ENCODE assay signal across 8 cellular contexts in the genomic region with DNA sequence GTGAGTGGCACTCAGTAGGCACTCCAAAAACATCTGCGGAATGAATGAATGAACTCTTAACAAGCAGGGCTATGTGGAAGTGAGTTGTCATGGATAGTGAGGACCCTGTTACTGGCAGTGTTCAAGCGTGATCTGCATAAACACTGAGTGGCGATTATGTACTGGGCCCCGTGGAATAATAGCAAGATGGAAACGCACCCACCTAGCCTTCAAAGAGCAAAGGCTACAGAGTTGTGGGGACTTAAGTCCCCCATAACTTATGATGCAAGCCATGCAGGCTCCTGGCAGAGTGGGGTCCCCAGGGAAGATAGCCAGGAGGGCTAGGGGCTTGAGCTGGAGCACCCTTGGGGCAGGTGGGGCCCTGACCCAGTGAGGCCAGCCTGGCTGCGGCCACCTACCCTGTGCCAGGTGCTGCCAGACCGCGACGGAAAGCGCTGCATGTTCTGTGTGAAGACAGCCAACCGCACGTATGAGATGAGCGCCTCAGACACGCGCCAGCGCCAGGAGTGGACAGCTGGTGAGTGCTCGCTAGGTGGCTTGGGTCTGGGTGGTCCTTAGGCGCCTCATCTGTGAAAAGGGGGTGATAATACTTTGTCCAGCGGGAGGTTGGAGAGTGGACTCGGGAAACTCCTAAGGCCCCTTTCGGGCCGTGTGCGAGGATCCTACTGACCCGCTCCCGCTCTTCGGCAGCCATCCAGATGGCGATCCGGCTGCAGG. TPM values are rescaled to one million over a fixed set of nuclear protein-coding genes. Genes with fewer than 3 reads are reported as not detected.
DNase-seq lines count a peak whose midpoint lies in the region; ATAC-seq lines count a peak whose summit lies in the region.

No MANE protein-coding gene starts in this region.

- peak overlapping the region; percentile 16 to 41 for H3K9ac ChIP-seq in duodenal mucosa (ENCODE audit: low read depth in 1 of 2, low read length in 2 of 2)

- no peak for ATAC-seq in activated naive CD8-positive, alpha-beta T cell treated with anti-CD3 and anti-CD28 coated beads, Interleukin-2, amount 10 ng/mL, durations not matched to agents 7 days and 5 days (ENCODE audit: low read depth)
- peak; percentile 55 for ATAC-seq in aorta (ENCODE audit: low FRiP score)
- no peak for ATAC-seq in GM18519 (IDR thresholded peaks at IDR 0.05; ENCODE audit: low FRiP score, unreplicated experiment)
- no peak for ATAC-seq in HG03469 (IDR thresholded peaks at IDR 0.05; ENCODE audit: unreplicated experiment)

- no peaks in the 10 kb centered on the region for H3K9me3 Mint-ChIP-seq in activated naive CD8-positive, alpha-beta T cell treated with anti-CD3 and anti-CD28 coated beads, Interleukin-2, amount 10 ng/mL, durations not matched to agents 7 days and 5 days
- no peaks in the 10 kb centered on the region for H3K9me3 Mint-ChIP-seq in activated naive CD8-positive, alpha-beta T cell treated with anti-CD3 and anti-CD28 coated beads for 36 hours

- H3K36me3 ChIP-seq in duodenal mucosa (ENCODE audit: control insufficient read depth in 1 of 2, insufficient read depth in 2 of 2, low read length in 2 of 2): peaks cover 0 to 22% of the 10 kb centered on the region in 2 donors
- H3K36me3 ChIP-seq in mesodermal cell (ENCODE audit: control insufficient read depth, insufficient read depth, low read length): no peaks in the 10 kb centered on the region
- H3K36me3 ChIP-seq in aorta (ENCODE audit: control insufficient read depth in 1 of 2, insufficient read depth in 2 of 2, low read length in 1 of 2): no peaks in the 10 kb centered on the region

- H3K27me3 Mint-ChIP-seq in activated naive CD8-positive, alpha-beta T cell treated with anti-CD3 and anti-CD28 coated beads, Interleukin-2, amount 10 ng/mL, durations not matched to agents 7 days and 5 days: no peaks in the 10 kb centered on the region
- H3K27me3 Mint-ChIP-seq in activated naive CD8-positive, alpha-beta T cell treated with anti-CD3 and anti-CD28 coated beads for 36 hours: no peaks in the 10 kb centered on the region

- H3K4me3 ChIP-seq in duodenal mucosa (ENCODE audit: low read depth in 1 of 2, low read length in 2 of 2) (peak overlapping the region; percentile 80 to 82), mesodermal cell (ENCODE audit: extremely low read depth, insufficient read depth, low read length, poor library complexity, severe bottlenecking) (peak overlapping the region; percentile 43), aorta (ENCODE audit: low read length in 2 of 2) (peak overlapping the region in 1 of 2 donors; percentile 21)

- WGBS in mesodermal cell (ENCODE audit: insufficient coverage in 2 of 2), 2 experiments: 23 to 32% methylated on average over 24 to 28 of the region's 28 CpGs
- 27% methylated on average over 28 of the region's 28 CpGs for WGBS in aorta, 2 donors

- peaks cover 27% of the 10 kb centered on the region for H3K4me1 Mint-ChIP-seq in activated naive CD8-positive, alpha-beta T cell treated with anti-CD3 and anti-CD28 coated beads, Interleukin-2, amount 10 ng/mL, durations not matched to agents 7 days and 5 days
- H3K4me1 Mint-ChIP-seq in activated naive CD8-positive, alpha-beta T cell treated with anti-CD3 and anti-CD28 coated beads for 36 hours: peaks cover 33% of the 10 kb centered on the region

- no peaks in the 10 kb centered on the region for H3K9me3 ChIP-seq in duodenal mucosa (ENCODE audit: control insufficient read depth in 1 of 2, low read length in 2 of 2)
- no peaks in the 10 kb centered on the region for H3K9me3 ChIP-seq in mesodermal cell (ENCODE audit: control insufficient read depth, low read length)
- no peaks in the 10 kb centered on the region for H3K9me3 ChIP-seq in aorta (ENCODE audit: control insufficient read depth, low read length)

- POLR2A ChIA-PET in activated naive CD8-positive, alpha-beta T cell treated with anti-CD3 and anti-CD28 coated beads, Interleukin-2, amount 10 ng/mL, durations not matched to agents 7 days and 5 days (lab: Charles Lee): interaction anchor here (1.8 kb wide), 1 partner anchor 15 kb away, joined by 6 read pairs; no protein-coding TSS in a partner anchor

- intact Hi-C loops in aorta (cut with DNase I): no loop called here

- peaks cover 62% of the 10 kb centered on the region for H3K36me3 Mint-ChIP-seq in activated naive CD8-positive, alpha-beta T cell treated with anti-CD3 and anti-CD28 coated beads, Interleukin-2, amount 10 ng/mL, durations not matched to agents 7 days and 5 days
- peaks cover 52% of the 10 kb centered on the region for H3K36me3 Mint-ChIP-seq in activated naive CD8-positive, alpha-beta T cell treated with anti-CD3 and anti-CD28 coated beads for 36 hours

- H3K27ac Mint-ChIP-seq in activated naive CD8-positive, alpha-beta T cell treated with anti-CD3 and anti-CD28 coated beads, Interleukin-2, amount 10 ng/mL, durations not matched to agents 7 days and 5 days: peak overlapping the region; percentile 30
- no peak overlapping the region for H3K27ac Mint-ChIP-seq in activated naive CD8-positive, alpha-beta T cell treated with anti-CD3 and anti-CD28 coated beads for 36 hours

- H3K4me1 ChIP-seq in duodenal mucosa (ENCODE audit: control insufficient read depth in 1 of 2, insufficient read depth in 2 of 2, low read length in 2 of 2) (peaks cover 14 to 17% of the 10 kb centered on the region in 2 donors), mesodermal cell (ENCODE audit: control insufficient read depth, insufficient read depth, low read length, poor library complexity, severe bottlenecking) (peaks cover 3% of the 10 kb centered on the region), aorta (ENCODE audit: control insufficient read depth in 1 of 2, insufficient read depth in 2 of 2, low read length in 2 of 2) (no peaks in the 10 kb centered on the region)

- no peak for DNase-seq in activated naive CD8-positive, alpha-beta T cell treated with anti-CD3 and anti-CD28 coated beads, Interleukin-2, amount 10 ng/mL, durations not matched to agents 7 days and 5 days
- DNase-seq in activated naive CD8-positive, alpha-beta T cell treated with anti-CD3 and anti-CD28 coated beads for 36 hours: no peak
- DNase-seq in aorta: no peak
- DNase-seq in iPS-NIHi7 (ENCODE audit: extremely low spot score): no peak

- no peak overlapping the region for H3K27ac ChIP-seq in duodenal mucosa (ENCODE audit: low read depth, low read length)
- no peak overlapping the region for H3K27ac ChIP-seq in mesodermal cell (ENCODE audit: low read depth, low read length, severe bottlenecking)
- no peak overlapping the region for H3K27ac ChIP-seq in aorta (ENCODE audit: low read depth in 1 of 2, low read length in 2 of 2)

- H3K27me3 ChIP-seq in duodenal mucosa (ENCODE audit: control insufficient read depth in 1 of 2, insufficient read depth in 2 of 2, low read length in 2 of 2) (no peaks in the 10 kb centered on the region), aorta (ENCODE audit: control insufficient read depth in 1 of 2, insufficient read depth in 2 of 2, low read length in 1 of 2) (no peaks in the 10 kb centered on the region)

- H3K4me3 Mint-ChIP-seq in activated naive CD8-positive, alpha-beta T cell treated with anti-CD3 and anti-CD28 coated beads, Interleukin-2, amount 10 ng/mL, durations not matched to agents 7 days and 5 days: no peak overlapping the region
- H3K4me3 Mint-ChIP-seq in activated naive CD8-positive, alpha-beta T cell treated with anti-CD3 and anti-CD28 coated beads for 36 hours: no peak overlapping the region

RNA-seq across cellular contexts. Expression of a gene that starts 20.0 kb away (rescaled TPM):
- 100 to 1,000 TPM; 213 to 216 TPM for total RNA-seq in activated naive CD8-positive, alpha-beta T cell treated with anti-CD3 and anti-CD28 coated beads, Interleukin-2, amount 10 ng/mL, durations not matched to agents 7 days and 5 days
- total RNA-seq in activated naive CD8-positive, alpha-beta T cell treated with anti-CD3 and anti-CD28 coated beads for 36 hours: 10 to 100 TPM; 74.3 to 75.7 TPM
- 5.0 TPM for polyA plus RNA-seq in mesodermal cell (2013, experiment 1 of 2)
- 4.8 TPM for polyA plus RNA-seq in mesodermal cell (2013, experiment 2 of 2)
- total RNA-seq in aorta: 10 to 100 TPM in 1 of 2 donors, 1 to 10 TPM in 1; 9.9 to 13.0 TPM
- polyA plus RNA-seq in aorta: 1 to 10 TPM; 1.5 to 2.8 TPM

RNA-seq across cellular contexts. Expression of a gene that starts 24.7 kb away (rescaled TPM):
- total RNA-seq in activated naive CD8-positive, alpha-beta T cell treated with anti-CD3 and anti-CD28 coated beads, Interleukin-2, amount 10 ng/mL, durations not matched to agents 7 days and 5 days: 10 to 100 TPM; 43.0 to 45.9 TPM
- total RNA-seq in activated naive CD8-positive, alpha-beta T cell treated with anti-CD3 and anti-CD28 coated beads for 36 hours: 10 to 100 TPM; 17.0 to 17.8 TPM
- 21.3 TPM for polyA plus RNA-seq in mesodermal cell (2013, experiment 1 of 2)
- polyA plus RNA-seq in mesodermal cell (2013, experiment 2 of 2): 17.5 TPM
- total RNA-seq in aorta: 10 to 100 TPM; 24.9 to 27.7 TPM
- 10 to 100 TPM in 1 of 2 donors, 1 to 10 TPM in 1; 5.9 to 16.7 TPM for polyA plus RNA-seq in aorta

RNA-seq across cellular contexts. Expression of a gene that starts 58.1 kb away (rescaled TPM):
- total RNA-seq in activated naive CD8-positive, alpha-beta T cell treated with anti-CD3 and anti-CD28 coated beads, Interleukin-2, amount 10 ng/mL, durations not matched to agents 7 days and 5 days: 10 to 100 TPM; 63.0 to 66.0 TPM
- 10 to 100 TPM; 25.7 to 26.1 TPM for total RNA-seq in activated naive CD8-positive, alpha-beta T cell treated with anti-CD3 and anti-CD28 coated beads for 36 hours
- 23.4 TPM for polyA plus RNA-seq in mesodermal cell (2013, experiment 1 of 2)
- polyA plus RNA-seq in mesodermal cell (2013, experiment 2 of 2): 21.3 TPM
- 10 to 100 TPM; 26.6 to 46.4 TPM for total RNA-seq in aorta
- 10 to 100 TPM; 10.6 to 51.8 TPM for polyA plus RNA-seq in aorta

Comparison
In these comparisons a context has a peak if more than half of its experiments do, and no peak if none do; other contexts are left out.
1. RNA of a gene that starts 20.0 kb away (total RNA-seq): 213 to 216 TPM in activated naive CD8-positive, alpha-beta T cell treated with anti-CD3 and anti-CD28 coated beads, Interleukin-2, amount 10 ng/mL, durations not matched to agents 7 days and 5 days and 74.3 to 75.7 TPM in activated naive CD8-positive, alpha-beta T cell treated with anti-CD3 and anti-CD28 coated beads for 36 hours; 9.9 to 13.0 TPM in aorta; every median in the first group is over 4 times any median in the second.